ENCODE assay signal across 8 cellular contexts in the genomic region with DNA sequence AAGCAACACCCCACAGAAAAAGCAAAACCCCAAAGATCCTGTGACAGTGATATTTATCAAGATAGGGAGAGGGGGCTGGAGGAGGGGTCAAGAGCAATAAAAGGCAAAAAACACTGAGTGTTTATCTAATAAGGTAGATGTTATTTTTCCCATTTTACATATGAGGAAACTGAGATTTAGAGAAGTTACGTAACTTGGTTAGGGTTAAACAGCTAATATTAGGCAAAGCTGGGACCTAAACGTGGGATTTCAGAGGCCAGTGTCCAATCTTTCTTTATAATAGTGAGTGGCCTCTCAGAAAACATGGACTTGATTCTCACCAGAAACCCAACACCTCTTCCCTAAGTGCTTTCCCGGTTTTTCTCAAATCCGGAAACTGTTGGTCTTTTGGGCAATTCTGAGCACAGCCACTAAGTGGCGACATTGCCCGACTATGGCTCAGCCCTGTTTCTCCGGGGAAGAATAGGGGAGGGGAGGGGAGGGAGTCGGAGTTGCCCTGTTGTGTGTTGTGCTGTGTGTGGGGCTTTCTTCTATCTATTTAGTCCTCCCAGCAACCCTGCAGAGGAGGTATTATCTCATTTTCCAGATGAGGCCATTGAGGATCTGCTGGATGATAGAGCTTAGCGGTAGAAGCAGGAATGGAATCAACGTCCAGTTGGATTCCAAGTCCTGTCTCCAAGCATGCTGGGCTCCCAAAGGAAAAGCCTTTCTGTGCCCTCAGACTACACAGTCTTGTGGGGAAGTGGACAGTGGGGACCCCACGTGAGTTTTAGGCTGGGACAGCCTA. TPM values are rescaled to one million over a fixed set of nuclear protein-coding genes. Genes with fewer than 3 reads are reported as not detected.
A peak's percentile ranks its signal among the peaks of the same experiment; 100 is the strongest.
DNase-seq lines count a peak whose midpoint lies in the region; ATAC-seq, FAIRE-seq and TF ChIP-seq lines count a peak whose summit lies in the region.
"Not testable (repeated sequence)": the region's sequence is repeated elsewhere in the genome, so short reads cannot be mapped to it uniquely, and the experiment has no call there.

No MANE protein-coding gene starts in this region.

- not testable (repeated sequence) for H3K9me3 ChIP-seq in BE2C; PC-3 (ENCODE audit: low read length); fibroblast of lung (ENCODE audit: control insufficient read depth, insufficient read depth, low read depth, low read length); left lung

- intact Hi-C loops in PC-3 (cut with micrococcal nuclease) = not testable (repeated sequence)
- intact Hi-C loops in left lung (cut with DNase I) = loop anchor here in 1 of 2 donors (10.0 kb wide), 1 partner anchor 298 kb away; no protein-coding TSS in a partner anchor

- POLR2A ChIA-PET in PC-3 (lab: Charles Lee; ENCODE audit: unreplicated experiment) = not testable (repeated sequence)

- H3K4me3 ChIP-seq in BE2C (ENCODE audit: low read depth, low read length); PC-3 (ENCODE audit: low read length); fibroblast of lung (replicated peaks in 1 of 4; ENCODE audit: control extremely low read depth in 1 of 4, insufficient read depth in 1 of 4, low read depth in 3 of 4, low read length in 4 of 4); left lung; retinal pigment epithelial cell (ENCODE audit: low read length): not testable (repeated sequence)

- not testable (repeated sequence) for H3K9me2 ChIP-seq in PC-3 (replicated peaks; ENCODE audit: low read length)

- not testable (repeated sequence) for TF ChIP-seq POLR2A in GM12892 (IDR thresholded peaks at IDR 0.05; ENCODE audit: low read depth, low read length)

- H3K27me3 ChIP-seq in BE2C = peaks cover 18% of the 10 kb centered on the region
- H3K27me3 ChIP-seq in PC-3 (ENCODE audit: low read length) = peaks cover 14% of the 10 kb centered on the region
- peaks cover 23% of the 10 kb centered on the region for H3K27me3 ChIP-seq in fibroblast of lung (ENCODE audit: control insufficient read depth, insufficient read depth, low read length)
- peaks cover 14 to 51% of the 10 kb centered on the region in 2 donors for H3K27me3 ChIP-seq in left lung

- H3K4me2 ChIP-seq in PC-3 (ENCODE audit: low read length); fibroblast of lung (ENCODE audit: extremely low read depth, insufficient read depth, low read length): not testable (repeated sequence)

- not testable (repeated sequence) for H3K36me3 ChIP-seq in BE2C; PC-3 (ENCODE audit: low read depth, low read length); fibroblast of lung (ENCODE audit: control insufficient read depth, insufficient read depth, low read length); left lung

- not testable (repeated sequence) for H4K20me1 ChIP-seq in PC-3 (ENCODE audit: low read length); fibroblast of lung (ENCODE audit: control insufficient read depth, extremely low read depth, insufficient read depth, low read length)

- peak; percentile 40; the same call in 1 of the 2 replicates for ATAC-seq in PC-3
- peak; percentile 59 for ATAC-seq in left lung

- FAIRE-seq in GM12892 (lab: Jason Lieb, UNC) = peak; percentile 93

- H3K79me2 ChIP-seq in PC-3 (ENCODE audit: low read length); fibroblast of lung (ENCODE audit: control insufficient read depth, insufficient read depth, low read length): not testable (repeated sequence)

- not testable (repeated sequence) for H3K27ac ChIP-seq in PC-3 (ENCODE audit: low read length); fibroblast of lung (ENCODE audit: insufficient read depth, low read length); left lung

- CTCF ChIA-PET in PC-3 (lab: Charles Lee) = interaction anchor here (0.6 kb wide), 1 partner anchor 168 kb away, joined by 3 read pairs; no protein-coding TSS in a partner anchor

- not testable (repeated sequence) for H3F3A ChIP-seq in PC-3 (ENCODE audit: low read length, unreplicated experiment)

- DNase-seq in BE2C; GM12892 (ENCODE audit: insufficient read length); fibroblast of lung (ENCODE audit: low read depth in 2 of 2); left lung; retinal pigment epithelial cell (ENCODE audit: low read depth): not testable (repeated sequence)
- peak; percentile 22 for DNase-seq in NCI-H1105 treated with DMSO at 0.1 percent for 48 hours (lab: John Stamatoyannopoulos, UW)
- DNase-seq in PC-3 = peak; percentile 54
- peak; percentile 3 for DNase-seq in amniotic epithelial cell (ENCODE audit: low read depth)

- H3K4me1 ChIP-seq in BE2C; PC-3 (ENCODE audit: insufficient read depth, low read length); fibroblast of lung (ENCODE audit: control insufficient read depth, extremely low read depth, insufficient read depth, low read length); left lung: not testable (repeated sequence)

- not testable (repeated sequence) for H2AFZ ChIP-seq in PC-3 (ENCODE audit: low read length); fibroblast of lung (ENCODE audit: low read length)

- not testable (repeated sequence) for BruUV-seq in PC-3 (replicated peaks; lab: Mats Ljungman, UMichigan)

- not testable (repeated sequence) for H3K9ac ChIP-seq in PC-3 (ENCODE audit: low read length); fibroblast of lung (ENCODE audit: insufficient read depth, low read length)

- peak; percentile 29; the same call in 1 of the 2 replicates for TF ChIP-seq CTCF in BE2C (IDR thresholded peaks at IDR 0.05; ENCODE audit: low read depth, low read length)
- TF ChIP-seq CTCF in PC-3 (conservative IDR thresholded peaks at IDR 0.05; ENCODE audit: low read depth, low read length) = peak; percentile 53; the same call in 1 of the 2 replicates
- peak; percentile 16 to 18 for TF ChIP-seq CTCF in fibroblast of lung (conservative IDR thresholded peaks at IDR 0.05 in 1 of 2, IDR thresholded peaks at IDR 0.05 in 1 of 2; ENCODE audit: low read depth in 1 of 2, low read length in 2 of 2)
- peak; percentile 16 to 28 for TF ChIP-seq CTCF in left lung (IDR thresholded peaks at IDR 0.05)
- TF ChIP-seq CTCF in retinal pigment epithelial cell (conservative IDR thresholded peaks at IDR 0.05; ENCODE audit: low read depth, low read length) = peak; percentile 39

RNA-seq across cellular contexts. Expression of a gene that starts 58.7 kb away (rescaled TPM):
- polyA plus RNA-seq in BE2C (2012; ENCODE audit: insufficient read depth, insufficient read length, low read depth) = 32.5 TPM
- polyA plus RNA-seq in GM12892 (2012; ENCODE audit: missing spikeins) = 6.6 TPM
- total RNA-seq in PC-3 (2014; rRNA removed) (10.1 and 12.2 TPM in 2 replicates), fibroblast of lung (11.3 and 11.4 TPM in 2 replicates), left lung (10 to 100 TPM; 23.3 to 26.3 TPM)
- 8.9 and 9.9 TPM in 2 replicates for polyA plus RNA-seq in fibroblast of lung
- 7.7 and 9.9 TPM in 2 replicates for polyA plus RNA-seq in fibroblast of lung (2012)
- 10.7 and 12.7 TPM in 2 replicates for polyA minus RNA-seq in fibroblast of lung (ENCODE audit: low replicate concordance)
